ENCODE assay signal across 1 cellular context in the genomic region with DNA sequence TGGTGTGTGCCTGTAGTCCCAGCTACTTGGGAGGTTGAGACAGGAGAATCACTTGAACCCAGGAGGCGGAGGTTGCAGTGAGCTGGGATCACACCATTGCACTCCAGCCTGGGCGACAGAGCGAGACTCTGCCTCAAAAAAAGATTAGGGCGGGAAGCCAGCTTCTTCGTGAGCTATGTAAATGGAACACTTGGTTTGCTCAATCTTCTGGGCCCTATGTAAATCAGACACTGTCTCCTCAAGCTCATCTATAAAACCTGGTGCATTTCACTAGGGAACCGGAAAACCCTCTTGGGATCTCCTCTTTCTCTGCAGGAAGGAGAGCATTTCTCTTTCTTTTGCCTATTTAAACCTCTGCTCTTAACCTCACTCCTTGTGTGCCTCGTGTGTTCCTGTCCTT. TPM values are rescaled to one million over a fixed set of nuclear protein-coding genes. Genes with fewer than 3 reads are reported as not detected.
"Had no signal": no experiment of that assay in that cellular context is flagged by ENCODE, and none has a peak within 500 bp of the region (broad histone marks: within the 10 kb centered on the region; RNA-seq: fewer than 3 reads in every experiment).

No MANE protein-coding gene starts in this region.

RNA-seq across cellular contexts. Expression of a gene that starts 32.8 kb away (rescaled TPM):
- total RNA-seq: MCF 10A had no signal
